In the genomic region with DNA sequence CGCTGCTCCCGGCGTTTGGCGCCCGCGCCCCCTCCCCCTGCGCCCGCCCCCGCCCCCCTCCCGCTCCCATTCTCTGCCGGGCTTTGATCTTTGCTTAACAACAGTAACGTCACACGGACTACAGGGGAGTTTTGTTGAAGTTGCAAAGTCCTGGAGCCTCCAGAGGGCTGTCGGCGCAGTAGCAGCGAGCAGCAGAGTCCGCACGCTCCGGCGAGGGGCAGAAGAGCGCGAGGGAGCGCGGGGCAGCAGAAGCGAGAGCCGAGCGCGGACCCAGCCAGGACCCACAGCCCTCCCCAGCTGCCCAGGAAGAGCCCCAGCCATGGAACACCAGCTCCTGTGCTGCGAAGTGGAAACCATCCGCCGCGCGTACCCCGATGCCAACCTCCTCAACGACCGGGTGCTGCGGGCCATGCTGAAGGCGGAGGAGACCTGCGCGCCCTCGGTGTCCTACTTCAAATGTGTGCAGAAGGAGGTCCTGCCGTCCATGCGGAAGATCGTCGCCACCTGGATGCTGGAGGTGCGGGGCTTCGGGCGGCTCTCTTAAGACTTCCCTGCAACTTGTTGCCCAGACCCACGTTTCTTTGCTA, we compare ENCODE assay signal across 8 cellular contexts. TPM values are rescaled to one million over a fixed set of nuclear protein-coding genes. Genes with fewer than 3 reads are reported as not detected.
DNase-seq lines count a peak whose midpoint lies in the region; ATAC-seq and TF ChIP-seq lines count a peak whose summit lies in the region.

A gene (plus strand): TSS at position 162 of the 587 bp plus-strand sequence. CDS start 158 bp downstream, at position 320.

- no peaks in the 10 kb centered on the region for H3K27me3 ChIP-seq in OCI-LY1 (ENCODE audit: insufficient read depth, low read length)

- no peak within 1 kb of the TSS for H3K4me2 ChIP-seq in OCI-LY1 (ENCODE audit: low read length)

- H3K4me3 Mint-ChIP-seq in activated naive CD8-positive, alpha-beta T cell treated with anti-CD3 and anti-CD28 coated beads, Interleukin-2, amount 50 U/mL, for 24 hours: peak within 1 kb of the TSS; percentile 78

- H4K20me1 ChIP-seq in OCI-LY1 (ENCODE audit: insufficient read depth, low read length): no peaks in the 10 kb centered on the region

- H3K9me2 ChIP-seq in OCI-LY1 (ENCODE audit: low read depth, low read length): no peaks in the 10 kb centered on the region

- H3K27ac ChIP-seq in OCI-LY1 (ENCODE audit: low read depth, low read length, poor library complexity, severe bottlenecking): no peak within 1 kb of the TSS

- peak; percentile 42 for ATAC-seq in activated naive CD8-positive, alpha-beta T cell treated with anti-CD3 and anti-CD28 coated beads, Interleukin-2, amount 50 U/mL, for 24 hours
- ATAC-seq in omental fat pad (ENCODE audit: low FRiP score) (no peak), GM19463 (IDR thresholded peaks at IDR 0.05; ENCODE audit: unreplicated experiment) (no peak), GM21717 (IDR thresholded peaks at IDR 0.05; ENCODE audit: unreplicated experiment) (no peak)

- peak within 1 kb of the TSS; percentile 19 for H3K4me3 ChIP-seq in OCI-LY1 (ENCODE audit: low read depth, low read length, poor library complexity, severe bottlenecking)

- H3F3A ChIP-seq in OCI-LY1 (ENCODE audit: insufficient read depth, low read length): no peaks in the 10 kb centered on the region

- no peak within 1 kb of the TSS for H2AFZ ChIP-seq in OCI-LY1 (ENCODE audit: low read length)

- H3K27ac Mint-ChIP-seq in activated naive CD8-positive, alpha-beta T cell treated with anti-CD3 and anti-CD28 coated beads, Interleukin-2, amount 50 U/mL, for 24 hours: peak within 1 kb of the TSS; percentile 35

- no peaks in the 10 kb centered on the region for H3K36me3 Mint-ChIP-seq in activated naive CD8-positive, alpha-beta T cell treated with anti-CD3 and anti-CD28 coated beads, Interleukin-2, amount 50 U/mL, for 24 hours (ENCODE audit: low read depth)

- H3K9me3 Mint-ChIP-seq in activated naive CD8-positive, alpha-beta T cell treated with anti-CD3 and anti-CD28 coated beads, Interleukin-2, amount 50 U/mL, for 24 hours: no peaks in the 10 kb centered on the region

- peaks cover 34% of the 10 kb centered on the region for H3K4me1 Mint-ChIP-seq in activated naive CD8-positive, alpha-beta T cell treated with anti-CD3 and anti-CD28 coated beads, Interleukin-2, amount 50 U/mL, for 24 hours

- no peaks in the 10 kb centered on the region for H3K9me3 ChIP-seq in OCI-LY1 (ENCODE audit: low read length)

- no peak within 1 kb of the TSS for H3K9ac ChIP-seq in OCI-LY1 (ENCODE audit: low read length)

- intact Hi-C loops in cardiac septum (cut with DNase I): loop anchor here (5.0 to 10.0 kb wide), 3 partner anchors 484 to 736 kb away; a partner anchor contains a TSS

- H3K36me3 ChIP-seq in OCI-LY1 (ENCODE audit: insufficient read depth, low read length): no peaks in the 10 kb centered on the region

- no peaks in the 10 kb centered on the region for H3K79me2 ChIP-seq in OCI-LY1 (ENCODE audit: insufficient read depth, low read length)

- peak; percentile 77 for DNase-seq in AG09319 (ENCODE audit: extremely low read depth, low read depth)
- peak; percentile 84 for DNase-seq in GM20000 (ENCODE audit: low spot score)
- peak; percentile 43 for DNase-seq in activated naive CD8-positive, alpha-beta T cell treated with anti-CD3 and anti-CD28 coated beads, Interleukin-2, amount 50 U/mL, for 24 hours
- DNase-seq in cardiac septum (ENCODE audit: low spot score): peak; percentile 84
- no peak for DNase-seq in omental fat pad (ENCODE audit: low spot score)

- peak; percentile 27 for TF ChIP-seq CTCF in AG09319 (IDR thresholded peaks at IDR 0.05; ENCODE audit: low read depth, low read length)
- no peak for TF ChIP-seq CTCF in GM20000 (IDR thresholded peaks at IDR 0.05; ENCODE audit: extremely low read depth, missing control alignments)
- TF ChIP-seq CTCF in OCI-LY1 (IDR thresholded peaks at IDR 0.05; ENCODE audit: low read length): no peak
- TF ChIP-seq CTCF in omental fat pad (IDR thresholded peaks at IDR 0.05): no peak

- H3K4me1 ChIP-seq in OCI-LY1 (ENCODE audit: insufficient read depth, low read length, severe bottlenecking): no peaks in the 10 kb centered on the region

- H3K27me3 Mint-ChIP-seq in activated naive CD8-positive, alpha-beta T cell treated with anti-CD3 and anti-CD28 coated beads, Interleukin-2, amount 50 U/mL, for 24 hours: peaks cover 34% of the 10 kb centered on the region

RNA-seq across cellular contexts. Expression of the gene that starts here (rescaled TPM):
- total RNA-seq in cardiac septum: 258 TPM
- 100 to 1,000 TPM in 1 of 4 donors, 10 to 100 TPM in 3; 40.3 to 216 (median 58.2) TPM for total RNA-seq in omental fat pad
